ENCODE assay signal across 8 cellular contexts in the genomic region with DNA sequence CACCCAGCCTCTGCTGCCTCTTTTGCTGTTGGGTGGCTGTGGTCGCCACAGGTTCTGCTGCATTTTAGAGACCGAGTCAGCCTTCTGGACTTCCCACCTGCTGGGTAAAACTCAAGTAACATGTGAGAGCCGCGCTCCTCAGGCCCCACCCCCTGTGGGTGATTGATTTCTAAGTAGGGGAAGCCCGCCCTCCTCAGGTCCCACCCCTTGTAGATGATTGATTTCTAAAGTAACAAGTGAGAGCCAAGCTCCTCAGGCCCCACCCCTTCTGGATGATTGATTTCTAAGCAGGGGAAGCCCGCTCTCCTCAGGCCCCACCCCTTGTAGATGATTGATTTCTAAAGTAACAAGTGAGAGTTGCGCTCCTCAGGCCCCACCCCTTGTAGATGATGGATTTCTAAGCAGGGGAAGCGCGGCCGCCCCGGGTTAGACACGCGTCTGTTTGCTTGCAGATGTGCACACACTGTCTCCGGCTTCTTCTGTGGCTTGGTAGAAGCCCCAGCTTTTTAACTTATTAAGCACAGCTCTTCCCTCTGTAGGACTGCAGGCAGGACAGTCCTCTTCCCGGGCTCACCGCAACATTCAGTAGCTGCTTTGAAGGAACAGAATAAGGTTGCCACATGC.
DNase-seq lines count a peak whose midpoint lies in the region; ATAC-seq and TF ChIP-seq lines count a peak whose summit lies in the region.

No MANE protein-coding gene starts in this region.

- no peak for TF ChIP-seq CTCF in nephron progenitor cell (IDR thresholded peaks at IDR 0.05)

- H3K9me3 Mint-ChIP-seq in activated T-helper 2 cell treated with anti-CD3 and anti-CD28 coated beads, Interferon-gamma antibody, Interleukin-2, Interleukin-4, amounts not matched to agents 10 μg/mL and 5 μg/mL and 100 μg/mL, durations not matched to agents 14 hours and 24 hours and 36 hours, result no peaks in the 10 kb centered on the region
- no peaks in the 10 kb centered on the region for H3K9me3 Mint-ChIP-seq in nephron progenitor cell
- H3K9me3 Mint-ChIP-seq in stimulated activated naive CD8-positive, alpha-beta T cell treated with anti-CD3 and anti-CD28 coated beads, Interleukin-15, Interleukin-2, amounts not matched to agents 100 ng/mL and 50 ng/mL, for 24 hours, result no peaks in the 10 kb centered on the region

- peak overlapping the region; percentile 43 for H3K27ac Mint-ChIP-seq in activated T-helper 2 cell treated with anti-CD3 and anti-CD28 coated beads, Interferon-gamma antibody, Interleukin-2, Interleukin-4, amounts not matched to agents 10 μg/mL and 5 μg/mL and 100 μg/mL, durations not matched to agents 14 hours and 24 hours and 36 hours
- peak overlapping the region; percentile 57 for H3K27ac Mint-ChIP-seq in nephron progenitor cell
- peak overlapping the region; percentile 77 for H3K27ac Mint-ChIP-seq in stimulated activated naive CD8-positive, alpha-beta T cell treated with anti-CD3 and anti-CD28 coated beads, Interleukin-15, Interleukin-2, amounts not matched to agents 100 ng/mL and 50 ng/mL, for 24 hours

- peaks cover 31% of the 10 kb centered on the region for H3K27me3 Mint-ChIP-seq in activated T-helper 2 cell treated with anti-CD3 and anti-CD28 coated beads, Interferon-gamma antibody, Interleukin-2, Interleukin-4, amounts not matched to agents 10 μg/mL and 5 μg/mL and 100 μg/mL, durations not matched to agents 14 hours and 24 hours and 36 hours (ENCODE audit: low read depth)
- H3K27me3 Mint-ChIP-seq in nephron progenitor cell (ENCODE audit: low read depth, poor library complexity), result peaks cover 30% of the 10 kb centered on the region
- peaks cover 3% of the 10 kb centered on the region for H3K27me3 Mint-ChIP-seq in stimulated activated naive CD8-positive, alpha-beta T cell treated with anti-CD3 and anti-CD28 coated beads, Interleukin-15, Interleukin-2, amounts not matched to agents 100 ng/mL and 50 ng/mL, for 24 hours

- H3K4me3 Mint-ChIP-seq in activated T-helper 2 cell treated with anti-CD3 and anti-CD28 coated beads, Interferon-gamma antibody, Interleukin-2, Interleukin-4, amounts not matched to agents 10 μg/mL and 5 μg/mL and 100 μg/mL, durations not matched to agents 14 hours and 24 hours and 36 hours (ENCODE audit: low read depth), result peak overlapping the region; percentile 77
- peak overlapping the region; percentile 80 for H3K4me3 Mint-ChIP-seq in nephron progenitor cell
- peak overlapping the region; percentile 74 for H3K4me3 Mint-ChIP-seq in stimulated activated naive CD8-positive, alpha-beta T cell treated with anti-CD3 and anti-CD28 coated beads, Interleukin-15, Interleukin-2, amounts not matched to agents 100 ng/mL and 50 ng/mL, for 24 hours

- DNase-seq in DMS53 treated with DMSO at 0.1 percent for 48 hours (lab: John Stamatoyannopoulos, UW; ENCODE audit: unreplicated experiment) (peak; percentile 86), KBM-7 (peak; percentile 99), RPMI7951 (ENCODE audit: low read depth) (peak; percentile 98), fibroblast of the conjunctiva (ENCODE audit: low read depth) (peak; percentile 93), nephron progenitor cell (peak; percentile 87)
- DNase-seq in activated T-helper 2 cell treated with anti-CD3 and anti-CD28 coated beads, Interferon-gamma antibody, Interleukin-2, Interleukin-4, amounts not matched to agents 10 μg/mL and 5 μg/mL and 100 μg/mL, durations not matched to agents 14 hours and 24 hours and 36 hours (ENCODE audit: low spot score), result peak; percentile 85

- ATAC-seq in GM21723 (IDR thresholded peaks at IDR 0.05; ENCODE audit: unreplicated experiment), result peak; percentile 98

- intact Hi-C loops in activated T-helper 2 cell treated with anti-CD3 and anti-CD28 coated beads, Interferon-gamma antibody, Interleukin-2, Interleukin-4, amounts not matched to agents 10 μg/mL and 5 μg/mL and 100 μg/mL, durations not matched to agents 14 hours and 24 hours and 36 hours (cut with micrococcal nuclease), result loop anchor here (2.0 kb wide), 2 partner anchors 84 to 96 kb away; a partner anchor contains a TSS

- in situ Hi-C loops in KBM-7 (cut with MboI; ENCODE audit: low pct_unique_long_range_greater_than_20kb, low sequenced_read_pairs), result no loop called here

- peaks cover 11% of the 10 kb centered on the region for H3K4me1 Mint-ChIP-seq in activated T-helper 2 cell treated with anti-CD3 and anti-CD28 coated beads, Interferon-gamma antibody, Interleukin-2, Interleukin-4, amounts not matched to agents 10 μg/mL and 5 μg/mL and 100 μg/mL, durations not matched to agents 14 hours and 24 hours and 36 hours (ENCODE audit: low read depth)
- peaks cover 70% of the 10 kb centered on the region for H3K4me1 Mint-ChIP-seq in nephron progenitor cell
- H3K4me1 Mint-ChIP-seq in stimulated activated naive CD8-positive, alpha-beta T cell treated with anti-CD3 and anti-CD28 coated beads, Interleukin-15, Interleukin-2, amounts not matched to agents 100 ng/mL and 50 ng/mL, for 24 hours (ENCODE audit: low read depth), result peaks cover 25% of the 10 kb centered on the region

- H3K36me3 Mint-ChIP-seq in activated T-helper 2 cell treated with anti-CD3 and anti-CD28 coated beads, Interferon-gamma antibody, Interleukin-2, Interleukin-4, amounts not matched to agents 10 μg/mL and 5 μg/mL and 100 μg/mL, durations not matched to agents 14 hours and 24 hours and 36 hours (ENCODE audit: low read depth), result no peaks in the 10 kb centered on the region
- H3K36me3 Mint-ChIP-seq in nephron progenitor cell (ENCODE audit: low read depth), result no peaks in the 10 kb centered on the region
- no peaks in the 10 kb centered on the region for H3K36me3 Mint-ChIP-seq in stimulated activated naive CD8-positive, alpha-beta T cell treated with anti-CD3 and anti-CD28 coated beads, Interleukin-15, Interleukin-2, amounts not matched to agents 100 ng/mL and 50 ng/mL, for 24 hours (ENCODE audit: low read depth)

Comparison
In these comparisons a context has a peak if more than half of its experiments do, and no peak if none do; other contexts are left out.
1. Peak in every context shown above with its lines: DNase-seq and ATAC-seq.